ENCODE assay signal across 1 cellular context in genomic region chr7:150420987-150421674, GRCh38.
TF ChIP-seq lines count a peak whose summit lies in the region.

No MANE protein-coding gene starts in this region.

TF ChIP-seq in HepG2, 621 proteins besides CTCF, POLR2A, EP300 and RAD21 (continued from another document and continues in another):
- TF ChIP-seq, protein P1, sequence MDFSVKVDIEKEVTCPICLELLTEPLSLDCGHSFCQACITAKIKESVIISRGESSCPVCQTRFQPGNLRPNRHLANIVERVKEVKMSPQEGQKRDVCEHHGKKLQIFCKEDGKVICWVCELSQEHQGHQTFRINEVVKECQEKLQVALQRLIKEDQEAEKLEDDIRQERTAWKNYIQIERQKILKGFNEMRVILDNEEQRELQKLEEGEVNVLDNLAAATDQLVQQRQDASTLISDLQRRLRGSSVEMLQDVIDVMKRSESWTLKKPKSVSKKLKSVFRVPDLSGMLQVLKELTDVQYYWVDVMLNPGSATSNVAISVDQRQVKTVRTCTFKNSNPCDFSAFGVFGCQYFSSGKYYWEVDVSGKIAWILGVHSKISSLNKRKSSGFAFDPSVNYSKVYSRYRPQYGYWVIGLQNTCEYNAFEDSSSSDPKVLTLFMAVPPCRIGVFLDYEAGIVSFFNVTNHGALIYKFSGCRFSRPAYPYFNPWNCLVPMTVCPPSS (IDR thresholded peaks at IDR 0.05) = no peak
- TF ChIP-seq SAP130 (CRISPR knock-in tag; IDR thresholded peaks at IDR 0.05; ENCODE audit: low read depth) (peak; percentile 54), MYPOP (CRISPR knock-in tag; IDR thresholded peaks at IDR 0.05) (no peak), SP2 (CRISPR knock-in tag; IDR thresholded peaks at IDR 0.05) (no peak), PITX1 (CRISPR knock-in tag; IDR thresholded peaks at IDR 0.05) (no peak), MAZ (IDR thresholded peaks at IDR 0.05; ENCODE audit: borderline replicate concordance, low read depth, low read length) (no peak), MAZ (CRISPR knock-in tag; IDR thresholded peaks at IDR 0.05; ENCODE audit: low read depth) (no peak), CBX5 (CRISPR knock-in tag; IDR thresholded peaks at IDR 0.05; ENCODE audit: borderline replicate concordance) (no peak), ZNF768 (CRISPR knock-in tag; IDR thresholded peaks at IDR 0.05) (no peak), CEBPZ (IDR thresholded peaks at IDR 0.05; ENCODE audit: low read length) (no peak), YY1 (IDR thresholded peaks at IDR 0.05; ENCODE audit: insufficient read depth, insufficient replicate concordance, low read depth, low read length) (no peak), HDAC2 (CRISPR knock-in tag; IDR thresholded peaks at IDR 0.05) (peak; percentile 47; the same call in 1 of the 2 replicates), TMF1 (CRISPR knock-in tag; IDR thresholded peaks at IDR 0.05; ENCODE audit: low read depth) (no peak), ZFP36L1 (CRISPR knock-in tag; IDR thresholded peaks at IDR 0.05) (no peak), CENPT (CRISPR knock-in tag; IDR thresholded peaks at IDR 0.05; ENCODE audit: low read depth) (no peak), ZNF746 (CRISPR knock-in tag; IDR thresholded peaks at IDR 0.05) (no peak), ZNF720 (CRISPR knock-in tag; IDR thresholded peaks at IDR 0.05) (no peak), TAF1 (CRISPR knock-in tag; IDR thresholded peaks at IDR 0.05) (no peak), ZNF749 (CRISPR knock-in tag; IDR thresholded peaks at IDR 0.05; ENCODE audit: borderline replicate concordance) (no peak), ZNF713 (CRISPR knock-in tag; IDR thresholded peaks at IDR 0.05) (no peak), TFDP2 (CRISPR knock-in tag; IDR thresholded peaks at IDR 0.05) (0 out of 2 replicates have a peak, but pooled peaks have one; percentile 21), RXRB (CRISPR knock-in tag; IDR thresholded peaks at IDR 0.05; ENCODE audit: borderline replicate concordance) (0 out of 2 replicates have a peak, but pooled peaks have one; percentile 20), TRAFD1 (CRISPR knock-in tag; IDR thresholded peaks at IDR 0.05; ENCODE audit: borderline replicate concordance) (no peak), ZNF160 (CRISPR knock-in tag; IDR thresholded peaks at IDR 0.05) (no peak), ZNF678 (CRISPR knock-in tag; IDR thresholded peaks at IDR 0.05) (no peak), ZMAT5 (CRISPR knock-in tag; IDR thresholded peaks at IDR 0.05; ENCODE audit: borderline replicate concordance, low read depth) (no peak), ZNF326 (CRISPR knock-in tag; IDR thresholded peaks at IDR 0.05; ENCODE audit: borderline replicate concordance) (no peak), SMAD9 (CRISPR knock-in tag; IDR thresholded peaks at IDR 0.05) (no peak), AKAP8 (CRISPR knock-in tag; IDR thresholded peaks at IDR 0.05) (no peak), SMARCC2 (IDR thresholded peaks at IDR 0.05) (no peak), FOXC1 (CRISPR knock-in tag; IDR thresholded peaks at IDR 0.05; ENCODE audit: borderline replicate concordance) (no peak)
- TF ChIP-seq, protein P2, sequence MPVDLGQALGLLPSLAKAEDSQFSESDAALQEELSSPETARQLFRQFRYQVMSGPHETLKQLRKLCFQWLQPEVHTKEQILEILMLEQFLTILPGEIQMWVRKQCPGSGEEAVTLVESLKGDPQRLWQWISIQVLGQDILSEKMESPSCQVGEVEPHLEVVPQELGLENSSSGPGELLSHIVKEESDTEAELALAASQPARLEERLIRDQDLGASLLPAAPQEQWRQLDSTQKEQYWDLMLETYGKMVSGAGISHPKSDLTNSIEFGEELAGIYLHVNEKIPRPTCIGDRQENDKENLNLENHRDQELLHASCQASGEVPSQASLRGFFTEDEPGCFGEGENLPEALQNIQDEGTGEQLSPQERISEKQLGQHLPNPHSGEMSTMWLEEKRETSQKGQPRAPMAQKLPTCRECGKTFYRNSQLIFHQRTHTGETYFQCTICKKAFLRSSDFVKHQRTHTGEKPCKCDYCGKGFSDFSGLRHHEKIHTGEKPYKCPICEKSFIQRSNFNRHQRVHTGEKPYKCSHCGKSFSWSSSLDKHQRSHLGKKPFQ (CRISPR knock-in tag; IDR thresholded peaks at IDR 0.05; ENCODE audit: insufficient replicate concordance) = no peak
- TF ChIP-seq, protein P3, sequence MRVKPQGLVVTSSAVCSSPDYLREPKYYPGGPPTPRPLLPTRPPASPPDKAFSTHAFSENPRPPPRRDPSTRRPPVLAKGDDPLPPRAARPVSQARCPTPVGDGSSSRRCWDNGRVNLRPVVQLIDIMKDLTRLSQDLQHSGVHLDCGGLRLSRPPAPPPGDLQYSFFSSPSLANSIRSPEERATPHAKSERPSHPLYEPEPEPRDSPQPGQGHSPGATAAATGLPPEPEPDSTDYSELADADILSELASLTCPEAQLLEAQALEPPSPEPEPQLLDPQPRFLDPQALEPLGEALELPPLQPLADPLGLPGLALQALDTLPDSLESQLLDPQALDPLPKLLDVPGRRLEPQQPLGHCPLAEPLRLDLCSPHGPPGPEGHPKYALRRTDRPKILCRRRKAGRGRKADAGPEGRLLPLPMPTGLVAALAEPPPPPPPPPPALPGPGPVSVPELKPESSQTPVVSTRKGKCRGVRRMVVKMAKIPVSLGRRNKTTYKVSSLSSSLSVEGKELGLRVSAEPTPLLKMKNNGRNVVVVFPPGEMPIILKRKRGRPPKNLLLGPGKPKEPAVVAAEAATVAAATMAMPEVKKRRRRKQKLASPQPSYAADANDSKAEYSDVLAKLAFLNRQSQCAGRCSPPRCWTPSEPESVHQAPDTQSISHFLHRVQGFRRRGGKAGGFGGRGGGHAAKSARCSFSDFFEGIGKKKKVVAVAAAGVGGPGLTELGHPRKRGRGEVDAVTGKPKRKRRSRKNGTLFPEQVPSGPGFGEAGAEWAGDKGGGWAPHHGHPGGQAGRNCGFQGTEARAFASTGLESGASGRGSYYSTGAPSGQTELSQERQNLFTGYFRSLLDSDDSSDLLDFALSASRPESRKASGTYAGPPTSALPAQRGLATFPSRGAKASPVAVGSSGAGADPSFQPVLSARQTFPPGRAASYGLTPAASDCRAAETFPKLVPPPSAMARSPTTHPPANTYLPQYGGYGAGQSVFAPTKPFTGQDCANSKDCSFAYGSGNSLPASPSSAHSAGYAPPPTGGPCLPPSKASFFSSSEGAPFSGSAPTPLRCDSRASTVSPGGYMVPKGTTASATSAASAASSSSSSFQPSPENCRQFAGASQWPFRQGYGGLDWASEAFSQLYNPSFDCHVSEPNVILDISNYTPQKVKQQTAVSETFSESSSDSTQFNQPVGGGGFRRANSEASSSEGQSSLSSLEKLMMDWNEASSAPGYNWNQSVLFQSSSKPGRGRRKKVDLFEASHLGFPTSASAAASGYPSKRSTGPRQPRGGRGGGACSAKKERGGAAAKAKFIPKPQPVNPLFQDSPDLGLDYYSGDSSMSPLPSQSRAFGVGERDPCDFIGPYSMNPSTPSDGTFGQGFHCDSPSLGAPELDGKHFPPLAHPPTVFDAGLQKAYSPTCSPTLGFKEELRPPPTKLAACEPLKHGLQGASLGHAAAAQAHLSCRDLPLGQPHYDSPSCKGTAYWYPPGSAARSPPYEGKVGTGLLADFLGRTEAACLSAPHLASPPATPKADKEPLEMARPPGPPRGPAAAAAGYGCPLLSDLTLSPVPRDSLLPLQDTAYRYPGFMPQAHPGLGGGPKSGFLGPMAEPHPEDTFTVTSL (CRISPR knock-in tag; IDR thresholded peaks at IDR 0.05; ENCODE audit: borderline replicate concordance) = no peak
- TF ChIP-seq, protein P4, sequence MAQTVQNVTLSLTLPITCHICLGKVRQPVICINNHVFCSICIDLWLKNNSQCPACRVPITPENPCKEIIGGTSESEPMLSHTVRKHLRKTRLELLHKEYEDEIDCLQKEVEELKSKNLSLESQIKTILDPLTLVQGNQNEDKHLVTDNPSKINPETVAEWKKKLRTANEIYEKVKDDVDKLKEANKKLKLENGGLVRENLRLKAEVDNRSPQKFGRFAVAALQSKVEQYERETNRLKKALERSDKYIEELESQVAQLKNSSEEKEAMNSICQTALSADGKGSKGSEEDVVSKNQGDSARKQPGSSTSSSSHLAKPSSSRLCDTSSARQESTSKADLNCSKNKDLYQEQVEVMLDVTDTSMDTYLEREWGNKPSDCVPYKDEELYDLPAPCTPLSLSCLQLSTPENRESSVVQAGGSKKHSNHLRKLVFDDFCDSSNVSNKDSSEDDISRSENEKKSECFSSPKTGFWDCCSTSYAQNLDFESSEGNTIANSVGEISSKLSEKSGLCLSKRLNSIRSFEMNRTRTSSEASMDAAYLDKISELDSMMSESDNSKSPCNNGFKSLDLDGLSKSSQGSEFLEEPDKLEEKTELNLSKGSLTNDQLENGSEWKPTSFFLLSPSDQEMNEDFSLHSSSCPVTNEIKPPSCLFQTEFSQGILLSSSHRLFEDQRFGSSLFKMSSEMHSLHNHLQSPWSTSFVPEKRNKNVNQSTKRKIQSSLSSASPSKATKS (CRISPR knock-in tag; IDR thresholded peaks at IDR 0.05) = no peak
- TF ChIP-seq, protein P5, sequence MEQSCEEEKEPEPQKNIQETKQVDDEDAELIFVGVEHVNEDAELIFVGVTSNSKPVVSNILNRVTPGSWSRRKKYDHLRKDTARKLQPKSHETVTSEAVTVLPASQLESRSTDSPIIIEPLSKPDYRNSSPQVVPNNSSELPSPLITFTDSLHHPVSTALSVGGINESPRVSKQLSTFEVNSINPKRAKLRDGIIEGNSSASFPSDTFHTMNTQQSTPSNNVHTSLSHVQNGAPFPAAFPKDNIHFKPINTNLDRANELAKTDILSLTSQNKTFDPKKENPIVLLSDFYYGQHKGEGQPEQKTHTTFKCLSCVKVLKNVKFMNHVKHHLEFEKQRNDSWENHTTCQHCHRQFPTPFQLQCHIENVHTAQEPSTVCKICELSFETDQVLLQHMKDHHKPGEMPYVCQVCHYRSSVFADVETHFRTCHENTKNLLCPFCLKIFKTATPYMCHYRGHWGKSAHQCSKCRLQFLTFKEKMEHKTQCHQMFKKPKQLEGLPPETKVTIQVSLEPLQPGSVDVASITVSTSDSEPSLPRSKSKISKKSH (CRISPR knock-in tag; IDR thresholded peaks at IDR 0.05; ENCODE audit: borderline replicate concordance) = no peak
- TF ChIP-seq, protein P6, sequence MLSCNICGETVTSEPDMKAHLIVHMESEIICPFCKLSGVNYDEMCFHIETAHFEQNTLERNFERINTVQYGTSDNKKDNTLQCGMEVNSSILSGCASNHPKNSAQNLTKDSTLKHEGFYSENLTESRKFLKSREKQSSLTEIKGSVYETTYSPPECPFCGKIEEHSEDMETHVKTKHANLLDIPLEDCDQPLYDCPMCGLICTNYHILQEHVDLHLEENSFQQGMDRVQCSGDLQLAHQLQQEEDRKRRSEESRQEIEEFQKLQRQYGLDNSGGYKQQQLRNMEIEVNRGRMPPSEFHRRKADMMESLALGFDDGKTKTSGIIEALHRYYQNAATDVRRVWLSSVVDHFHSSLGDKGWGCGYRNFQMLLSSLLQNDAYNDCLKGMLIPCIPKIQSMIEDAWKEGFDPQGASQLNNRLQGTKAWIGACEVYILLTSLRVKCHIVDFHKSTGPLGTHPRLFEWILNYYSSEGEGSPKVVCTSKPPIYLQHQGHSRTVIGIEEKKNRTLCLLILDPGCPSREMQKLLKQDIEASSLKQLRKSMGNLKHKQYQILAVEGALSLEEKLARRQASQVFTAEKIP (CRISPR knock-in tag; IDR thresholded peaks at IDR 0.05; ENCODE audit: borderline replicate concordance) = no peak
